Comparison of ENCODE assay signal across 30 cellular contexts in genomic region chr3:65974505-65974904, GRCh38.
DNase-seq lines count a peak whose midpoint lies in the region; ATAC-seq and TF ChIP-seq lines count a peak whose summit lies in the region.
"Had no signal": no experiment of that assay in that cellular context is flagged by ENCODE, and none has a peak within 500 bp of the region (broad histone marks: within the 10 kb centered on the region; RNA-seq: fewer than 3 reads in every experiment).

No MANE protein-coding gene starts in this region.

- H3K4me1 Mint-ChIP-seq in MCF 10A (ENCODE audit: insufficient read depth, unreplicated experiment), result no peaks in the 10 kb centered on the region
- peaks cover 30% of the 10 kb centered on the region for H3K4me1 Mint-ChIP-seq in WTC11
- H3K4me1 Mint-ChIP-seq: activated naive CD8-positive, alpha-beta T cell treated with anti-CD3 and anti-CD28 coated beads for 36 hours; CD4-positive, CD25-positive, alpha-beta regulatory T cell had no signal

- in situ Hi-C loops in mammary epithelial cell (cut with MboI; ENCODE audit: low sequenced_read_pairs in 2 of 2), result no loop called here

- H3K4me1 ChIP-seq in mammary epithelial cell (ENCODE audit: insufficient read depth, low read length) (no peaks in the 10 kb centered on the region), fibroblast of lung (ENCODE audit: control insufficient read depth, extremely low read depth, insufficient read depth, low read length) (peaks cover 3% of the 10 kb centered on the region)
- H3K4me1 ChIP-seq: prostate gland had no signal

- H3K27ac Mint-ChIP-seq in MCF 10A (ENCODE audit: low read depth, unreplicated experiment) (no peak overlapping the region), WTC11 (no peak overlapping the region)
- H3K27ac Mint-ChIP-seq: activated naive CD8-positive, alpha-beta T cell treated with anti-CD3 and anti-CD28 coated beads for 36 hours; CD4-positive, CD25-positive, alpha-beta regulatory T cell; natural killer cell treated with Interleukin-12 subunit alpha and Interleukin-12 subunit beta and Interleukin-15 and Interleukin-18, amount 100 ng/mL, for 72 hours; type B pancreatic cell had no signal

- H3K27me3 Mint-ChIP-seq in MCF 10A (ENCODE audit: insufficient read depth, unreplicated experiment) (no peaks in the 10 kb centered on the region), WTC11 (ENCODE audit: low read depth) (no peaks in the 10 kb centered on the region)
- H3K27me3 Mint-ChIP-seq: activated naive CD8-positive, alpha-beta T cell treated with anti-CD3 and anti-CD28 coated beads for 36 hours; CD4-positive, CD25-positive, alpha-beta regulatory T cell; type B pancreatic cell had no signal

- TF ChIP-seq CTCF in MCF 10A (IDR thresholded peaks at IDR 0.05; ENCODE audit: unreplicated experiment) (no peak), mammary epithelial cell (conservative IDR thresholded peaks at IDR 0.05 in 1 of 2, IDR thresholded peaks at IDR 0.05 in 1 of 2; ENCODE audit: extremely low read depth in 1 of 2, insufficient read depth in 1 of 2, low read depth in 1 of 2, low read length in 2 of 2) (no peak), WTC11 (IDR thresholded peaks at IDR 0.05) (no peak), fibroblast of lung (conservative IDR thresholded peaks at IDR 0.05 in 1 of 2, IDR thresholded peaks at IDR 0.05 in 1 of 2; ENCODE audit: low read depth in 1 of 2, low read length in 2 of 2) (peak; percentile 16 to 24)

- POLR2A ChIA-PET in MCF 10A (lab: Yijun Ruan, JAX), result no interaction called here
- POLR2A ChIA-PET in WTC11 (lab: Charles Lee), result no interaction called here

- CTCF ChIA-PET in MCF 10A (lab: Yijun Ruan, JAX), result interaction anchor here (1.3 kb wide), 1 partner anchor 12 kb away, joined by 6 read pairs; no protein-coding TSS in a partner anchor
- CTCF ChIA-PET in mammary epithelial cell (lab: Charles Lee; ENCODE audit: low non-redundant PET), result no interaction called here
- CTCF ChIA-PET in WTC11 (lab: Charles Lee), result interaction anchor here (0.6 to 1.1 kb wide), 4 partner anchors 12 to 193 kb away, joined by 3 to 4 read pairs (median 3); no protein-coding TSS in a partner anchor

- H3K27ac ChIP-seq in mammary epithelial cell (ENCODE audit: insufficient read depth, low read depth, low read length) (no peak overlapping the region), fibroblast of lung (ENCODE audit: insufficient read depth, low read length) (no peak overlapping the region)
- H3K27ac ChIP-seq: gastrocnemius medialis, GM23248, lower lobe of right lung, prostate gland, sigmoid colon had no signal

- H3K9me3 Mint-ChIP-seq in MCF 10A (ENCODE audit: unreplicated experiment) (no peaks in the 10 kb centered on the region), WTC11 (peaks cover 7% of the 10 kb centered on the region)
- H3K9me3 Mint-ChIP-seq: type B pancreatic cell had no signal

- H3K9ac ChIP-seq in mammary epithelial cell (ENCODE audit: insufficient read depth, low read length), result no peak overlapping the region
- H3K9ac ChIP-seq in fibroblast of lung (ENCODE audit: insufficient read depth, low read length), result no peak overlapping the region
- H3K9ac ChIP-seq: GM23248 had no signal

- H3K36me3 Mint-ChIP-seq in MCF 10A (ENCODE audit: insufficient read depth, unreplicated experiment), result no peaks in the 10 kb centered on the region
- peaks cover 6% of the 10 kb centered on the region for H3K36me3 Mint-ChIP-seq in WTC11
- H3K36me3 Mint-ChIP-seq: activated naive CD8-positive, alpha-beta T cell treated with anti-CD3 and anti-CD28 coated beads for 36 hours; CD4-positive, CD25-positive, alpha-beta regulatory T cell; natural killer cell treated with Interleukin-12 subunit alpha and Interleukin-12 subunit beta and Interleukin-15 and Interleukin-18, amount 100 ng/mL, for 72 hours had no signal

- dilution Hi-C loops in mammary epithelial cell (cut with HindIII; ENCODE audit: low sequenced_read_pairs), result no loop called here

- BruUV-seq in MCF 10A (replicated peaks; lab: Mats Ljungman, UMichigan) (no TSS peak), mammary epithelial cell (replicated peaks; lab: Mats Ljungman, UMichigan) (no TSS peak)

- ATAC-seq in WTC11 (peak; percentile 72), HG03139 (IDR thresholded peaks at IDR 0.05; ENCODE audit: unreplicated experiment) (no peak)
- ATAC-seq: gastrocnemius medialis; lower lobe of right lung; natural killer cell treated with Interleukin-12 subunit alpha and Interleukin-12 subunit beta and Interleukin-15 and Interleukin-18, amount 100 ng/mL, for 72 hours had no signal

- 96% methylated on average over 4 of the region's 4 CpGs for WGBS in mammary epithelial cell (ENCODE audit: low coverage, missing lambda C conversion rate)

- H3K9me3 ChIP-seq in mammary epithelial cell (replicated peaks; ENCODE audit: insufficient read depth, low read length) (no peaks in the 10 kb centered on the region), fibroblast of lung (ENCODE audit: control insufficient read depth, insufficient read depth, low read depth, low read length) (no peaks in the 10 kb centered on the region)
- H3K9me3 ChIP-seq: gastrocnemius medialis, lower lobe of right lung, prostate gland, sigmoid colon had no signal

- H3K79me2 ChIP-seq in mammary epithelial cell (ENCODE audit: insufficient read depth, low read length) (no peaks in the 10 kb centered on the region), fibroblast of lung (ENCODE audit: control insufficient read depth, insufficient read depth, low read length) (no peaks in the 10 kb centered on the region)

- H4K20me1 ChIP-seq in mammary epithelial cell (ENCODE audit: insufficient read depth, low read length), result no peaks in the 10 kb centered on the region
- H4K20me1 ChIP-seq in fibroblast of lung (ENCODE audit: control insufficient read depth, extremely low read depth, insufficient read depth, low read length), result no peaks in the 10 kb centered on the region

- H3K4me2 ChIP-seq in mammary epithelial cell (ENCODE audit: insufficient read depth, low read depth, low read length) (no peak overlapping the region), fibroblast of lung (ENCODE audit: extremely low read depth, insufficient read depth, low read length) (no peak overlapping the region)

- H3K4me3 ChIP-seq in mammary epithelial cell (replicated peaks in 1 of 3; ENCODE audit: insufficient read depth in 1 of 3, low read depth in 2 of 3, low read length in 3 of 3) (no peak overlapping the region), fibroblast of lung (replicated peaks in 1 of 4; ENCODE audit: control extremely low read depth in 1 of 4, insufficient read depth in 1 of 4, low read depth in 3 of 4, low read length in 4 of 4) (no peak overlapping the region)
- H3K4me3 ChIP-seq: gastrocnemius medialis, GM23248, lower lobe of right lung, prostate gland, sigmoid colon had no signal

- no peaks in the 10 kb centered on the region for H3K36me3 ChIP-seq in mammary epithelial cell (ENCODE audit: insufficient read depth, low read length)
- H3K36me3 ChIP-seq in fibroblast of lung (ENCODE audit: control insufficient read depth, insufficient read depth, low read length), result no peaks in the 10 kb centered on the region
- H3K36me3 ChIP-seq: gastrocnemius medialis, lower lobe of right lung, prostate gland, sigmoid colon had no signal

- DNase-seq in MCF 10A (ENCODE audit: unreplicated experiment) (peak; percentile 18), mammary epithelial cell (no peak), WTC11 (ENCODE audit: low spot score) (peak; percentile 23), fibroblast of lung (ENCODE audit: low read depth in 2 of 2) (no peak), putamen (ENCODE audit: low spot score) (no peak), KG1 (lab: John Stamatoyannopoulos, UW) (no peak)
- no peak for DNase-seq in stimulated activated CD4-positive, alpha-beta T cell treated with anti-CD3 and anti-CD28 coated beads, Interleukin-4, amount 100 ng/mL, for 4 hours
- DNase-seq: 8988T; activated CD4-positive, alpha-beta T cell treated with anti-CD3 and anti-CD28 coated beads, Interleukin-2, amount 50 U/mL, for 1 hour; activated CD4-positive, CD25-positive, alpha-beta regulatory T cell; activated gamma-delta T cell; activated naive CD8-positive, alpha-beta T cell treated with anti-CD3 and anti-CD28 coated beads for 36 hours; activated T-cell treated with anti-CD3 and anti-CD28 coated beads, Interleukin-2, amount 50 U/mL, for 1 hour; anterior cingulate cortex; CD4-positive, CD25-positive, alpha-beta regulatory T cell; DND-41; gastrocnemius medialis; GM23248; lower lobe of right lung; NCI-H1417; NCI-H2029 treated with DMSO at 0.1 percent for 48 hours; NCI-H526 treated with DMSO at 0.1 percent for 48 hours; occipital lobe; sigmoid colon; stimulated activated CD4-positive, alpha-beta T cell treated with anti-CD3 and anti-CD28 coated beads, Interleukin-12 subunit alpha, Interleukin-12 subunit beta, amount 100 ng/mL, for 4 hours; stimulated activated CD4-positive, alpha-beta T cell treated with anti-CD3 and anti-CD28 coated beads, Interleukin-2, amount 100 ng/mL, for 48 hours had no signal

- H2AFZ ChIP-seq in mammary epithelial cell (ENCODE audit: low read depth, low read length), result no peak overlapping the region
- no peak overlapping the region for H2AFZ ChIP-seq in fibroblast of lung (ENCODE audit: low read length)
- H2AFZ ChIP-seq: GM23248 had no signal

- H3K4me3 Mint-ChIP-seq in MCF 10A (ENCODE audit: unreplicated experiment), result no peak overlapping the region
- no peak overlapping the region for H3K4me3 Mint-ChIP-seq in WTC11
- H3K4me3 Mint-ChIP-seq: activated naive CD8-positive, alpha-beta T cell treated with anti-CD3 and anti-CD28 coated beads for 36 hours; CD4-positive, CD25-positive, alpha-beta regulatory T cell; natural killer cell treated with Interleukin-12 subunit alpha and Interleukin-12 subunit beta and Interleukin-15 and Interleukin-18, amount 100 ng/mL, for 72 hours; type B pancreatic cell had no signal

- intact Hi-C loops in MCF 10A (cut with micrococcal nuclease), result loop anchor here (1.0 kb wide), 1 partner anchor 164 kb away; no protein-coding TSS in a partner anchor
- intact Hi-C loops in mammary epithelial cell (cut with micrococcal nuclease), result no loop called here

- H3K27me3 ChIP-seq in mammary epithelial cell (ENCODE audit: insufficient read depth, low read length), result no peaks in the 10 kb centered on the region
- H3K27me3 ChIP-seq in fibroblast of lung (ENCODE audit: control insufficient read depth, insufficient read depth, low read length), result no peaks in the 10 kb centered on the region
- H3K27me3 ChIP-seq: gastrocnemius medialis, sigmoid colon had no signal

Comparison
In these comparisons a context has a peak if more than half of its experiments do, and no peak if none do; other contexts are left out.
1. DNase-seq: peak in MCF 10A (single experiment) and WTC11 (single experiment); none in mammary epithelial cell (single experiment), fibroblast of lung (0 of 2), stimulated activated CD4-positive, alpha-beta T cell treated with anti-CD3 and anti-CD28 coated beads, Interleukin-4, amount 100 ng/mL, for 4 hours (0 of 2), putamen (single experiment) and KG1 (single experiment).
2. CTCF ChIP-seq: peak in fibroblast of lung (2 of 2); none in MCF 10A (single experiment), mammary epithelial cell (0 of 2) and WTC11 (single experiment).